In genomic region chr5:167790462-167791260, GRCh38 we compare ENCODE assay signal across 30 cellular contexts.
DNase-seq lines count a peak whose midpoint lies in the region; ATAC-seq and TF ChIP-seq lines count a peak whose summit lies in the region.
"Had no signal": no experiment of that assay in that cellular context is flagged by ENCODE, and none has a peak within 500 bp of the region (broad histone marks: within the 10 kb centered on the region; RNA-seq: fewer than 3 reads in every experiment).

No MANE protein-coding gene starts in this region.

- intact Hi-C loops in left lung (cut with DNase I): no loop called here
- intact Hi-C loops in A673 (cut with micrococcal nuclease; ENCODE audit: unreplicated experiment): no loop called here

- CTCF ChIA-PET in A673 (lab: Charles Lee): no interaction called here

- no peaks in the 10 kb centered on the region for H3K27me3 ChIP-seq in left lung
- H3K27me3 ChIP-seq in A673 (replicated peaks; ENCODE audit: insufficient read depth, low read depth, low read length, poor library complexity): no peaks in the 10 kb centered on the region
- H3K27me3 ChIP-seq: BE2C, testis had no signal

- POLR2A ChIA-PET in A673 (lab: Charles Lee; ENCODE audit: low non-redundant PET): no interaction called here

- DNase-seq in AG10803 (ENCODE audit: low read depth): peak; percentile 90
- DNase-seq in NCI-H226: peak; percentile 62
- DNase-seq in choroid plexus epithelial cell (ENCODE audit: low read depth): peak; percentile 58
- no peak for DNase-seq in left lung
- DNase-seq in middle frontal gyrus (ENCODE audit: extremely low spot score, low spot score): no peak
- DNase-seq in A673 (ENCODE audit: low spot score): no peak
- DNase-seq in NCI-H524 treated with DMSO at 0.1 percent for 48 hours (lab: John Stamatoyannopoulos, UW): no peak
- DNase-seq: activated CD4-positive, alpha-beta T cell treated with anti-CD3 and anti-CD28 coated beads, Interleukin-2, amount 50 U/mL, for 4 hours; activated CD8-positive, alpha-beta memory T cell treated with anti-CD3 and anti-CD28 coated beads, Interleukin-2, amount 10 ng/mL, durations not matched to agents 7 days and 5 days; activated naive CD8-positive, alpha-beta T cell treated with anti-CD3 and anti-CD28 coated beads, Interleukin-2, amount 50 U/mL, for 24 hours; activated T-cell treated with anti-CD3 and anti-CD28 coated beads, Interleukin-2, amount 50 U/mL, for 72 hours; BE2C; CD8-positive, alpha-beta memory T cell; endodermal cell; H9; KG1; left cardiac atrium; NCI-H2029; NCI-H69; nephron progenitor cell; PC-9; small intestine; stimulated activated naive CD8-positive, alpha-beta T cell treated with anti-CD3 and anti-CD28 coated beads, Interleukin-15, Interleukin-2, amounts not matched to agents 100 U/mL and 50 U/mL, for 24 hours; T-helper 2 cell; testis had no signal

- H3K9me3 ChIP-seq in left lung: no peaks in the 10 kb centered on the region
- H3K9me3 ChIP-seq in A673 (ENCODE audit: low read depth, low read length, poor library complexity, severe bottlenecking): no peaks in the 10 kb centered on the region
- H3K9me3 ChIP-seq: BE2C, testis had no signal

- peaks cover 0 to under 1% of the 10 kb centered on the region in 2 donors for H3K4me1 ChIP-seq in left lung
- peaks cover 24% of the 10 kb centered on the region for H3K4me1 ChIP-seq in A673 (ENCODE audit: insufficient read depth, low read length, poor library complexity, severe bottlenecking)
- H3K4me1 ChIP-seq: BE2C, testis had no signal

- ATAC-seq in left lung (peak; percentile 30), GM18868 (IDR thresholded peaks at IDR 0.05; ENCODE audit: unreplicated experiment) (no peak)
- ATAC-seq: activated CD4-positive, CD25-positive, alpha-beta regulatory T cell treated with anti-CD3 and anti-CD28 coated beads, Interleukin-2, amount 50 U/mL, for 24 hours; activated CD8-positive, alpha-beta memory T cell treated with anti-CD3 and anti-CD28 coated beads, Interleukin-2, amount 10 ng/mL, durations not matched to agents 7 days and 5 days; activated naive CD8-positive, alpha-beta T cell treated with anti-CD3 and anti-CD28 coated beads, Interleukin-2, amount 50 U/mL, for 24 hours; activated T-cell treated with anti-CD3 and anti-CD28 coated beads, Interleukin-2, amount 50 U/mL, for 72 hours; GM12878; left cardiac atrium; SK-N-SH treated with all-trans-retinoic acid at 6 μM for 48 hours; stimulated activated naive CD8-positive, alpha-beta T cell treated with anti-CD3 and anti-CD28 coated beads, Interleukin-15, Interleukin-2, amounts not matched to agents 100 U/mL and 50 U/mL, for 24 hours had no signal

- H3K36me3 ChIP-seq in left lung: no peaks in the 10 kb centered on the region
- no peaks in the 10 kb centered on the region for H3K36me3 ChIP-seq in A673 (ENCODE audit: insufficient read depth, low read length, poor library complexity, severe bottlenecking)
- H3K36me3 ChIP-seq: BE2C had no signal

- H3K27ac ChIP-seq in left lung: no peak overlapping the region
- H3K27ac ChIP-seq in A673 (ENCODE audit: low read depth, low read length, poor library complexity, severe bottlenecking): no peak overlapping the region
- H3K27ac ChIP-seq: HL-60, PC-9, testis had no signal

- no peak overlapping the region for H3K4me3 ChIP-seq in AG10803 (ENCODE audit: low read length)
- H3K4me3 ChIP-seq in choroid plexus epithelial cell (ENCODE audit: low read depth, low read length): no peak overlapping the region
- H3K4me3 ChIP-seq in left lung: no peak overlapping the region
- no peak overlapping the region for H3K4me3 ChIP-seq in A673 (ENCODE audit: low read depth, low read length, poor library complexity, severe bottlenecking)
- H3K4me3 ChIP-seq: GM12878, PC-9, testis had no signal

- BruUV-seq in A673 (replicated peaks; lab: Mats Ljungman, UMichigan): no TSS peak

- TF ChIP-seq CTCF in AG10803 (conservative IDR thresholded peaks at IDR 0.05; ENCODE audit: low read length) (no peak), choroid plexus epithelial cell (conservative IDR thresholded peaks at IDR 0.05; ENCODE audit: low read depth, low read length) (no peak), left lung (IDR thresholded peaks at IDR 0.05) (no peak), A673 (conservative IDR thresholded peaks at IDR 0.05; ENCODE audit: low read depth, low read length) (no peak)

Comparison
In these comparisons a context has a peak if more than half of its experiments do, and no peak if none do; other contexts are left out.
1. DNase-seq: peak in AG10803 (single experiment), NCI-H226 (single experiment) and choroid plexus epithelial cell (single experiment); none in left lung (0 of 2), middle frontal gyrus (single experiment), A673 (single experiment) and NCI-H524 treated with DMSO at 0.1 percent for 48 hours (single experiment).